8 cellular contexts compared by ENCODE assay signal in genomic region chr5:122078116-122078865, GRCh38.
DNase-seq lines count a peak whose midpoint lies in the region; ATAC-seq and TF ChIP-seq lines count a peak whose summit lies in the region.

Gene LOX (minus strand): TSS chr5:122078259. CDS start chr5:122077985, 274 bp downstream.

- TF ChIP-seq CTCF in 22Rv1 (IDR thresholded peaks at IDR 0.05) (no peak), GM12864 (IDR thresholded peaks at IDR 0.05; ENCODE audit: low read depth, low read length, missing control alignments) (no peak), choroid plexus epithelial cell (conservative IDR thresholded peaks at IDR 0.05; ENCODE audit: low read depth, low read length) (no peak)

- no peak for DNase-seq in GM12864 (ENCODE audit: low read depth)
- peak; percentile 24 for DNase-seq in NCI-H774 (lab: John Stamatoyannopoulos, UW)
- DNase-seq in choroid plexus epithelial cell (ENCODE audit: low read depth), result peak; percentile 98
- peak; percentile 31 for DNase-seq in kidney glomerular epithelial cell (lab: John Stamatoyannopoulos, UW)
- DNase-seq in stimulated activated naive CD8-positive, alpha-beta T cell treated with anti-CD3 and anti-CD28 coated beads, Interleukin-15, Interleukin-2, amounts not matched to agents 100 U/mL and 50 U/mL, for 24 hours, result peak; percentile 5
- DNase-seq in LoVo (ENCODE audit: low spot score), result no peak

- peak within 1 kb of the TSS; percentile 22 for H3K27ac ChIP-seq in 22Rv1

- ATAC-seq in stimulated activated naive CD8-positive, alpha-beta T cell treated with anti-CD3 and anti-CD28 coated beads, Interleukin-15, Interleukin-2, amounts not matched to agents 100 U/mL and 50 U/mL, for 24 hours, result no peak
- no peak for ATAC-seq in GM19452 (IDR thresholded peaks at IDR 0.05; ENCODE audit: unreplicated experiment)

- H3K4me3 ChIP-seq in GM12864 (ENCODE audit: low read depth, low read length), result peak within 1 kb of the TSS; percentile 6
- peak within 1 kb of the TSS; percentile 83 for H3K4me3 ChIP-seq in choroid plexus epithelial cell (ENCODE audit: low read depth, low read length)

Comparison
In these comparisons a context has a peak if more than half of its experiments do, and no peak if none do; other contexts are left out.
1. DNase-seq: peak in NCI-H774 (single experiment), choroid plexus epithelial cell (single experiment), kidney glomerular epithelial cell (single experiment) and stimulated activated naive CD8-positive, alpha-beta T cell treated with anti-CD3 and anti-CD28 coated beads, Interleukin-15, Interleukin-2, amounts not matched to agents 100 U/mL and 50 U/mL, for 24 hours (single experiment); none in GM12864 (single experiment) and LoVo (single experiment).